ENCODE assay signal across 1 cellular context in the genomic region with DNA sequence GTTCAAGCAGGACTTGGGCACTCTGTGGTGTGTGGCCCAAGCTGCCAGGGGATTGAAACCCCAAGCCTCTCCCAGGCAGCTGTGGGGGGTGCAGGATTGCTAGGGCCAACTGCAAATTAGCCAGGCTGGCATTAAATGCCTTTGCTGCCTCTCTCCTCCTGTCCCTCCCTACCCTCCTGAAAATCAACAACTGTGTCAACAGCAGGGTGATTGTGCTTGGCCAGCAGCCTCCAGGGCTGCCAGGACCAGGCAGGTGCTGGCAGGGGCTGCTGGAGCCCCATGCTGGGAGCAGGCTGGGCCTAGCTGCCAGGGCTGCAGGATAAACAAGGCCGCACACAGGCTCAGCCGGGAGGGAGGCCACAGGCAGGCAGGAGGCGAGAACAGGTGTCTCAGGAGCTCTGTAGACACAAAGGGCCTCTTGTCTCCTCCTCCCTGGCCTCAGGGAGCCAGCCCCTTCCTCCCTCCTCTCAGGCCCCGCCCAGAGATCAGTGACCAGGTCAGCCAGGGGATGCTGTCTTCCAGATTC.
TF ChIP-seq lines count a peak whose summit lies in the region.

No MANE protein-coding gene starts in this region.

TF ChIP-seq in WTC11, 78 proteins besides CTCF, POLR2A, EP300 and RAD21 (continued from another document):
- TF ChIP-seq, protein P1, sequence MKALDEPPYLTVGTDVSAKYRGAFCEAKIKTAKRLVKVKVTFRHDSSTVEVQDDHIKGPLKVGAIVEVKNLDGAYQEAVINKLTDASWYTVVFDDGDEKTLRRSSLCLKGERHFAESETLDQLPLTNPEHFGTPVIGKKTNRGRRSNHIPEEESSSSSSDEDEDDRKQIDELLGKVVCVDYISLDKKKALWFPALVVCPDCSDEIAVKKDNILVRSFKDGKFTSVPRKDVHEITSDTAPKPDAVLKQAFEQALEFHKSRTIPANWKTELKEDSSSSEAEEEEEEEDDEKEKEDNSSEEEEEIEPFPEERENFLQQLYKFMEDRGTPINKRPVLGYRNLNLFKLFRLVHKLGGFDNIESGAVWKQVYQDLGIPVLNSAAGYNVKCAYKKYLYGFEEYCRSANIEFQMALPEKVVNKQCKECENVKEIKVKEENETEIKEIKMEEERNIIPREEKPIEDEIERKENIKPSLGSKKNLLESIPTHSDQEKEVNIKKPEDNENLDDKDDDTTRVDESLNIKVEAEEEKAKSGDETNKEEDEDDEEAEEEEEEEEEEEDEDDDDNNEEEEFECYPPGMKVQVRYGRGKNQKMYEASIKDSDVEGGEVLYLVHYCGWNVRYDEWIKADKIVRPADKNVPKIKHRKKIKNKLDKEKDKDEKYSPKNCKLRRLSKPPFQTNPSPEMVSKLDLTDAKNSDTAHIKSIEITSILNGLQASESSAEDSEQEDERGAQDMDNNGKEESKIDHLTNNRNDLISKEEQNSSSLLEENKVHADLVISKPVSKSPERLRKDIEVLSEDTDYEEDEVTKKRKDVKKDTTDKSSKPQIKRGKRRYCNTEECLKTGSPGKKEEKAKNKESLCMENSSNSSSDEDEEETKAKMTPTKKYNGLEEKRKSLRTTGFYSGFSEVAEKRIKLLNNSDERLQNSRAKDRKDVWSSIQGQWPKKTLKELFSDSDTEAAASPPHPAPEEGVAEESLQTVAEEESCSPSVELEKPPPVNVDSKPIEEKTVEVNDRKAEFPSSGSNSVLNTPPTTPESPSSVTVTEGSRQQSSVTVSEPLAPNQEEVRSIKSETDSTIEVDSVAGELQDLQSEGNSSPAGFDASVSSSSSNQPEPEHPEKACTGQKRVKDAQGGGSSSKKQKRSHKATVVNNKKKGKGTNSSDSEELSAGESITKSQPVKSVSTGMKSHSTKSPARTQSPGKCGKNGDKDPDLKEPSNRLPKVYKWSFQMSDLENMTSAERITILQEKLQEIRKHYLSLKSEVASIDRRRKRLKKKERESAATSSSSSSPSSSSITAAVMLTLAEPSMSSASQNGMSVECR (CRISPR knock-in tag; IDR thresholded peaks at IDR 0.05; ENCODE audit: borderline replicate concordance): 0 out of 2 replicates have a peak, but pooled peaks have one; percentile 69
- no peak for TF ChIP-seq RELA (CRISPR knock-in tag; IDR thresholded peaks at IDR 0.05; ENCODE audit: borderline replicate concordance)
- TF ChIP-seq, protein P2, sequence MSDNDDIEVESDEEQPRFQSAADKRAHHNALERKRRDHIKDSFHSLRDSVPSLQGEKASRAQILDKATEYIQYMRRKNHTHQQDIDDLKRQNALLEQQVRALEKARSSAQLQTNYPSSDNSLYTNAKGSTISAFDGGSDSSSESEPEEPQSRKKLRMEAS (CRISPR knock-in tag; IDR thresholded peaks at IDR 0.05): peak; percentile 45; the same call in 1 of the 2 replicates
- TF ChIP-seq, protein P3, sequence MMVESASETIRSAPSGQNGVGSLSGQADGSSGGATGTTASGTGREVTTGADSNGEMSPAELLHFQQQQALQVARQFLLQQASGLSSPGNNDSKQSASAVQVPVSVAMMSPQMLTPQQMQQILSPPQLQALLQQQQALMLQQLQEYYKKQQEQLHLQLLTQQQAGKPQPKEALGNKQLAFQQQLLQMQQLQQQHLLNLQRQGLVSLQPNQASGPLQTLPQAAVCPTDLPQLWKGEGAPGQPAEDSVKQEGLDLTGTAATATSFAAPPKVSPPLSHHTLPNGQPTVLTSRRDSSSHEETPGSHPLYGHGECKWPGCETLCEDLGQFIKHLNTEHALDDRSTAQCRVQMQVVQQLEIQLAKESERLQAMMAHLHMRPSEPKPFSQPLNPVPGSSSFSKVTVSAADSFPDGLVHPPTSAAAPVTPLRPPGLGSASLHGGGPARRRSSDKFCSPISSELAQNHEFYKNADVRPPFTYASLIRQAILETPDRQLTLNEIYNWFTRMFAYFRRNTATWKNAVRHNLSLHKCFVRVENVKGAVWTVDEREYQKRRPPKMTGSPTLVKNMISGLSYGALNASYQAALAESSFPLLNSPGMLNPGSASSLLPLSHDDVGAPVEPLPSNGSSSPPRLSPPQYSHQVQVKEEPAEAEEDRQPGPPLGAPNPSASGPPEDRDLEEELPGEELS (CRISPR knock-in tag; IDR thresholded peaks at IDR 0.05): peak; percentile 97
- TF ChIP-seq, protein P4, sequence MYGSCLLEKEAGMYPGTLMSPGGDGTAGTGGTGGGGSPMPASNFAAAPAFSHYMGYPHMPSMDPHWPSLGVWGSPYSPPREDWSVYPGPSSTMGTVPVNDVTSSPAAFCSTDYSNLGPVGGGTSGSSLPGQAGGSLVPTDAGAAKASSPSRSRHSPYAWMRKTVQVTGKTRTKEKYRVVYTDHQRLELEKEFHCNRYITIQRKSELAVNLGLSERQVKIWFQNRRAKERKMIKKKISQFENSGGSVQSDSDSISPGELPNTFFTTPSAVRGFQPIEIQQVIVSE (CRISPR knock-in tag; IDR thresholded peaks at IDR 0.05; ENCODE audit: borderline replicate concordance): no peak
- peak; percentile 83; the same call in 1 of the 2 replicates for TF ChIP-seq FOXP1 (CRISPR knock-in tag; IDR thresholded peaks at IDR 0.05; ENCODE audit: borderline replicate concordance)
- peak; percentile 80 for TF ChIP-seq SP1 (CRISPR knock-in tag; conservative IDR thresholded peaks at IDR 0.05)
- TF ChIP-seq, protein P5, sequence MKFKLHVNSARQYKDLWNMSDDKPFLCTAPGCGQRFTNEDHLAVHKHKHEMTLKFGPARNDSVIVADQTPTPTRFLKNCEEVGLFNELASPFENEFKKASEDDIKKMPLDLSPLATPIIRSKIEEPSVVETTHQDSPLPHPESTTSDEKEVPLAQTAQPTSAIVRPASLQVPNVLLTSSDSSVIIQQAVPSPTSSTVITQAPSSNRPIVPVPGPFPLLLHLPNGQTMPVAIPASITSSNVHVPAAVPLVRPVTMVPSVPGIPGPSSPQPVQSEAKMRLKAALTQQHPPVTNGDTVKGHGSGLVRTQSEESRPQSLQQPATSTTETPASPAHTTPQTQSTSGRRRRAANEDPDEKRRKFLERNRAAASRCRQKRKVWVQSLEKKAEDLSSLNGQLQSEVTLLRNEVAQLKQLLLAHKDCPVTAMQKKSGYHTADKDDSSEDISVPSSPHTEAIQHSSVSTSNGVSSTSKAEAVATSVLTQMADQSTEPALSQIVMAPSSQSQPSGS (CRISPR knock-in tag; IDR thresholded peaks at IDR 0.05; ENCODE audit: borderline replicate concordance, low read depth): no peak
- TF ChIP-seq CBFB (CRISPR knock-in tag; IDR thresholded peaks at IDR 0.05; ENCODE audit: low read depth): no peak; the same call in 1 of the 2 replicates
- TF ChIP-seq, protein P6, sequence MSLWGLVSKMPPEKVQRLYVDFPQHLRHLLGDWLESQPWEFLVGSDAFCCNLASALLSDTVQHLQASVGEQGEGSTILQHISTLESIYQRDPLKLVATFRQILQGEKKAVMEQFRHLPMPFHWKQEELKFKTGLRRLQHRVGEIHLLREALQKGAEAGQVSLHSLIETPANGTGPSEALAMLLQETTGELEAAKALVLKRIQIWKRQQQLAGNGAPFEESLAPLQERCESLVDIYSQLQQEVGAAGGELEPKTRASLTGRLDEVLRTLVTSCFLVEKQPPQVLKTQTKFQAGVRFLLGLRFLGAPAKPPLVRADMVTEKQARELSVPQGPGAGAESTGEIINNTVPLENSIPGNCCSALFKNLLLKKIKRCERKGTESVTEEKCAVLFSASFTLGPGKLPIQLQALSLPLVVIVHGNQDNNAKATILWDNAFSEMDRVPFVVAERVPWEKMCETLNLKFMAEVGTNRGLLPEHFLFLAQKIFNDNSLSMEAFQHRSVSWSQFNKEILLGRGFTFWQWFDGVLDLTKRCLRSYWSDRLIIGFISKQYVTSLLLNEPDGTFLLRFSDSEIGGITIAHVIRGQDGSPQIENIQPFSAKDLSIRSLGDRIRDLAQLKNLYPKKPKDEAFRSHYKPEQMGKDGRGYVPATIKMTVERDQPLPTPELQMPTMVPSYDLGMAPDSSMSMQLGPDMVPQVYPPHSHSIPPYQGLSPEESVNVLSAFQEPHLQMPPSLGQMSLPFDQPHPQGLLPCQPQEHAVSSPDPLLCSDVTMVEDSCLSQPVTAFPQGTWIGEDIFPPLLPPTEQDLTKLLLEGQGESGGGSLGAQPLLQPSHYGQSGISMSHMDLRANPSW (CRISPR knock-in tag; conservative IDR thresholded peaks at IDR 0.05; ENCODE audit: low read depth): no peak
- TF ChIP-seq OVOL2 (CRISPR knock-in tag; IDR thresholded peaks at IDR 0.05; ENCODE audit: borderline replicate concordance): no peak
- TF ChIP-seq, protein P7, sequence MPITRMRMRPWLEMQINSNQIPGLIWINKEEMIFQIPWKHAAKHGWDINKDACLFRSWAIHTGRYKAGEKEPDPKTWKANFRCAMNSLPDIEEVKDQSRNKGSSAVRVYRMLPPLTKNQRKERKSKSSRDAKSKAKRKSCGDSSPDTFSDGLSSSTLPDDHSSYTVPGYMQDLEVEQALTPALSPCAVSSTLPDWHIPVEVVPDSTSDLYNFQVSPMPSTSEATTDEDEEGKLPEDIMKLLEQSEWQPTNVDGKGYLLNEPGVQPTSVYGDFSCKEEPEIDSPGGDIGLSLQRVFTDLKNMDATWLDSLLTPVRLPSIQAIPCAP (CRISPR knock-in tag; IDR thresholded peaks at IDR 0.05): no peak
- TF ChIP-seq CREB1 (CRISPR knock-in tag; IDR thresholded peaks at IDR 0.05): no peak
- TF ChIP-seq CREM (CRISPR knock-in tag; IDR thresholded peaks at IDR 0.05): no peak
- TF ChIP-seq ZNF423 (CRISPR knock-in tag; IDR thresholded peaks at IDR 0.05): peak; percentile 80
- peak; percentile 99 for TF ChIP-seq ZNF121 (CRISPR knock-in tag; IDR thresholded peaks at IDR 0.05)
TF ChIP-seq in WTC11: peak in this region for 17.
